In the genomic region with DNA sequence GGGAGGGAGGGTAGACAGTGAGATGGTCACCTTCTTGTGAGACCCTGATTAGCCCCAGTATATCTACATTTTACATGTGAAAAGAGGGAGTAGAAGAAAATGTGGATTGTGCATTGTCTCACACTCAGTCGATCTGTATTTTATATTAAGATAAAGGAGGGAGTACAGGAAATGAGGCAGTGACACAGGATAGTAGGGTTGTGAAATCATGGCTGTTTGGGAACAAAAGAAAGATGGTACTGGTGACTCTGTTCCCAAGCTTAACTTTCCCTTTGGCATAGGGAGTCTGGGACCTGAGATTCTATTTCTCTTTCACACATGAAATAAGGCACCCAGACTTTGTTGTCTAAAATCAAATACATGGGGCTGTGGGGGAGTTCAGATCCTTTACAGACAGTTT, we compare ENCODE assay signal across 31 cellular contexts.
"Had no signal": no experiment of that assay in that cellular context is flagged by ENCODE, and none has a peak within 500 bp of the region (broad histone marks: within the 10 kb centered on the region; RNA-seq: fewer than 3 reads in every experiment).

No MANE protein-coding gene starts in this region.

- H3K4me1 ChIP-seq: gastroesophageal sphincter, right lobe of liver, uterus had no signal

- H3K36me3 ChIP-seq: brain microvascular endothelial cell, esophagus squamous epithelium, gastroesophageal sphincter, neutrophil, right lobe of liver, uterus had no signal

- H3K27me3 Mint-ChIP-seq: activated CD4-positive, alpha-beta memory T cell treated with anti-CD3 and anti-CD28 coated beads for 36 hours; activated naive CD4-positive, alpha-beta T cell treated with anti-CD3 and anti-CD28 coated beads, Interleukin-2, amount 10 ng/mL, durations not matched to agents 7 days and 5 days; activated naive CD8-positive, alpha-beta T cell treated with anti-CD3 and anti-CD28 coated beads, Interleukin-2, amount 10 ng/mL, durations not matched to agents 7 days and 5 days; activated T-cell treated with anti-CD3 and anti-CD28 coated beads, Interleukin-2, amount 50 U/mL, for 24 hours; naive B cell; stimulated activated naive CD8-positive, alpha-beta T cell treated with anti-CD3 and anti-CD28 coated beads, Interleukin-15, amount 100 ng/mL, for 72 hours had no signal

- DNase-seq: activated CD4-positive, alpha-beta memory T cell treated with anti-CD3 and anti-CD28 coated beads for 36 hours; activated CD4-positive, alpha-beta T cell treated with anti-CD3 and anti-CD28 coated beads for 48 hours; activated CD8-positive, alpha-beta memory T cell treated with anti-CD3 and anti-CD28 coated beads, Interleukin-2, amount 50 U/mL, for 4 hours; activated gamma-delta T cell; activated naive CD4-positive, alpha-beta T cell treated with anti-CD3 and anti-CD28 coated beads, Interleukin-2, amount 10 ng/mL, durations not matched to agents 7 days and 5 days; activated naive CD8-positive, alpha-beta T cell treated with anti-CD3 and anti-CD28 coated beads, Interleukin-2, amount 10 ng/mL, durations not matched to agents 7 days and 5 days; activated T-cell treated with anti-CD3 and anti-CD28 coated beads, Interleukin-2, amount 50 U/mL, for 24 hours; amniotic stem cell; brain microvascular endothelial cell; caudate nucleus; esophagus squamous epithelium; head of caudate nucleus; hippocampal formation; kidney; left colon; mammary epithelial cell; naive B cell; nephron progenitor cell; right lobe of liver; stimulated activated CD4-positive, alpha-beta T cell treated with anti-CD3 and anti-CD28 coated beads, Interleukin-12 subunit alpha, Interleukin-12 subunit beta, amount 100 ng/mL, for 4 hours; stimulated activated CD4-positive, alpha-beta T cell treated with anti-CD3 and anti-CD28 coated beads, Interleukin-4, amount 100 ng/mL, for 1 hour; stimulated activated naive CD8-positive, alpha-beta T cell treated with anti-CD3 and anti-CD28 coated beads, Interleukin-15, amount 100 ng/mL, for 72 hours; substantia nigra; uterus had no signal

- H3K27me3 ChIP-seq: brain microvascular endothelial cell, esophagus squamous epithelium, gastroesophageal sphincter, neutrophil, right lobe of liver, uterus had no signal

- H3K9me3 Mint-ChIP-seq: activated CD4-positive, alpha-beta memory T cell treated with anti-CD3 and anti-CD28 coated beads for 36 hours; activated naive CD8-positive, alpha-beta T cell treated with anti-CD3 and anti-CD28 coated beads, Interleukin-2, amount 10 ng/mL, durations not matched to agents 7 days and 5 days; type B pancreatic cell had no signal

- H3K36me3 Mint-ChIP-seq: activated naive CD4-positive, alpha-beta T cell treated with anti-CD3 and anti-CD28 coated beads, Interleukin-2, amount 10 ng/mL, durations not matched to agents 7 days and 5 days; naive B cell had no signal

- ATAC-seq: gastroesophageal sphincter; right lobe of liver; stimulated activated effector memory CD8-positive, alpha-beta T cell treated with anti-CD3 and anti-CD28 coated beads, Interleukin-12 subunit alpha, Interleukin-12 subunit beta, amount 100 ng/mL, for 72 hours; stimulated activated naive CD8-positive, alpha-beta T cell treated with anti-CD3 and anti-CD28 coated beads, Interleukin-15, amount 100 ng/mL, for 72 hours had no signal

- H3K9me3 ChIP-seq: esophagus squamous epithelium, gastroesophageal sphincter, neutrophil, right lobe of liver, uterus had no signal

- H3K4me1 Mint-ChIP-seq: activated naive CD4-positive, alpha-beta T cell treated with anti-CD3 and anti-CD28 coated beads, Interleukin-2, amount 10 ng/mL, durations not matched to agents 7 days and 5 days; mesothelial cell of epicardium; naive B cell; nephron progenitor cell; stimulated activated effector memory CD8-positive, alpha-beta T cell treated with anti-CD3 and anti-CD28 coated beads, Interleukin-12 subunit alpha, Interleukin-12 subunit beta, amount 100 ng/mL, for 72 hours; stimulated activated naive CD8-positive, alpha-beta T cell treated with anti-CD3 and anti-CD28 coated beads, Interleukin-15, amount 100 ng/mL, for 72 hours had no signal

- H3K4me3 ChIP-seq: esophagus squamous epithelium, gastroesophageal sphincter, right lobe of liver, skin epidermis, uterus had no signal

- H3K27ac Mint-ChIP-seq: activated CD4-positive, alpha-beta memory T cell treated with anti-CD3 and anti-CD28 coated beads for 36 hours; activated naive CD4-positive, alpha-beta T cell treated with anti-CD3 and anti-CD28 coated beads, Interleukin-2, amount 10 ng/mL, durations not matched to agents 7 days and 5 days; activated naive CD8-positive, alpha-beta T cell treated with anti-CD3 and anti-CD28 coated beads, Interleukin-2, amount 10 ng/mL, durations not matched to agents 7 days and 5 days; activated T-cell treated with anti-CD3 and anti-CD28 coated beads, Interleukin-2, amount 50 U/mL, for 24 hours; mesothelial cell of epicardium; naive B cell; nephron progenitor cell; stimulated activated effector memory CD8-positive, alpha-beta T cell treated with anti-CD3 and anti-CD28 coated beads, Interleukin-12 subunit alpha, Interleukin-12 subunit beta, amount 100 ng/mL, for 72 hours; stimulated activated naive CD8-positive, alpha-beta T cell treated with anti-CD3 and anti-CD28 coated beads, Interleukin-15, amount 100 ng/mL, for 72 hours; type B pancreatic cell had no signal

- H3K27ac ChIP-seq: brain microvascular endothelial cell, esophagus squamous epithelium, gastroesophageal sphincter, neutrophil, right lobe of liver, skin epidermis, uterus, VCaP had no signal

- H3K4me3 Mint-ChIP-seq: activated CD4-positive, alpha-beta memory T cell treated with anti-CD3 and anti-CD28 coated beads for 36 hours; activated naive CD4-positive, alpha-beta T cell treated with anti-CD3 and anti-CD28 coated beads, Interleukin-2, amount 10 ng/mL, durations not matched to agents 7 days and 5 days; activated naive CD8-positive, alpha-beta T cell treated with anti-CD3 and anti-CD28 coated beads, Interleukin-2, amount 10 ng/mL, durations not matched to agents 7 days and 5 days; activated T-cell treated with anti-CD3 and anti-CD28 coated beads, Interleukin-2, amount 50 U/mL, for 24 hours; mesothelial cell of epicardium; naive B cell; nephron progenitor cell; stimulated activated effector memory CD8-positive, alpha-beta T cell treated with anti-CD3 and anti-CD28 coated beads, Interleukin-12 subunit alpha, Interleukin-12 subunit beta, amount 100 ng/mL, for 72 hours; stimulated activated naive CD8-positive, alpha-beta T cell treated with anti-CD3 and anti-CD28 coated beads, Interleukin-15, amount 100 ng/mL, for 72 hours; type B pancreatic cell had no signal
